8 cellular contexts compared by ENCODE assay signal in genomic region chr2:152189622-152190495, GRCh38. TPM values are rescaled to one million over a fixed set of nuclear protein-coding genes. Genes with fewer than 3 reads are reported as not detected.
DNase-seq lines count a peak whose midpoint lies in the region; ATAC-seq and TF ChIP-seq lines count a peak whose summit lies in the region.

No MANE protein-coding gene starts in this region.

- peak; percentile 84 for DNase-seq in DMS 273 (lab: John Stamatoyannopoulos, UW; ENCODE audit: unreplicated experiment)
- peak; percentile 63 for DNase-seq in HT-29 (ENCODE audit: low spot score)
- peak; percentile 80 for DNase-seq in PC-3
- no peak for DNase-seq in effector memory CD8-positive, alpha-beta T cell
- peak; percentile 74 for DNase-seq in mesenchymal stem cell
- no peak for DNase-seq in GOT3 (lab: John Stamatoyannopoulos, UW)
- no peak for DNase-seq in activated T-cell treated with anti-CD3 and anti-CD28 coated beads for 4 hours

- H3K4ac ChIP-seq in mesenchymal stem cell (ENCODE audit: low read depth in 1 of 2, low read length in 2 of 2) = no peak overlapping the region

- H3K4me1 Mint-ChIP-seq in effector memory CD8-positive, alpha-beta T cell (ENCODE audit: low read depth in 2 of 2) = no peaks in the 10 kb centered on the region

- no peaks in the 10 kb centered on the region for H3K9me3 Mint-ChIP-seq in effector memory CD8-positive, alpha-beta T cell

- no peak overlapping the region for H2BK15ac ChIP-seq in mesenchymal stem cell (ENCODE audit: low read depth, poor library complexity, severe bottlenecking)

- no peak overlapping the region for H2BK120ac ChIP-seq in mesenchymal stem cell (ENCODE audit: low read depth, low read length)

- H3K9me2 ChIP-seq in PC-3 (replicated peaks; ENCODE audit: low read length) = no peaks in the 10 kb centered on the region

- H4K20me1 ChIP-seq in PC-3 (ENCODE audit: low read length) = no peaks in the 10 kb centered on the region

- H3K79me2 ChIP-seq in PC-3 (ENCODE audit: low read length) = no peaks in the 10 kb centered on the region

- no peak overlapping the region for H2BK5ac ChIP-seq in mesenchymal stem cell (ENCODE audit: low read depth, low read length, poor library complexity, severe bottlenecking)

- no peak overlapping the region for H3K18ac ChIP-seq in mesenchymal stem cell (ENCODE audit: low read depth in 1 of 2, low read length in 2 of 2)

- no peaks in the 10 kb centered on the region for H3K36me3 Mint-ChIP-seq in effector memory CD8-positive, alpha-beta T cell (ENCODE audit: insufficient read depth)

- H3K9ac ChIP-seq in PC-3 (ENCODE audit: low read length) (no peak overlapping the region), mesenchymal stem cell (ENCODE audit: low read length) (peak overlapping the region; percentile 50)

- H4K91ac ChIP-seq in mesenchymal stem cell (ENCODE audit: low read length) = no peak overlapping the region

- H4K8ac ChIP-seq in mesenchymal stem cell (ENCODE audit: low read length) = no peak overlapping the region

- H3K4me2 ChIP-seq in PC-3 (ENCODE audit: low read length) (no peak overlapping the region), mesenchymal stem cell (ENCODE audit: low read length, poor library complexity, severe bottlenecking) (no peak overlapping the region)

- TF ChIP-seq CTCF in PC-3 (conservative IDR thresholded peaks at IDR 0.05; ENCODE audit: low read depth, low read length) = peak; percentile 90

- BruUV-seq in PC-3 (replicated peaks; lab: Mats Ljungman, UMichigan) = no TSS peak

- H3K27me3 ChIP-seq in PC-3 (ENCODE audit: low read length) (no peaks in the 10 kb centered on the region), mesenchymal stem cell (ENCODE audit: control insufficient read depth in 1 of 2, insufficient read depth in 1 of 2, low read length in 2 of 2) (no peaks in the 10 kb centered on the region)

- no peaks in the 10 kb centered on the region for H3F3A ChIP-seq in PC-3 (ENCODE audit: low read length, unreplicated experiment)

- no peak overlapping the region for H3K14ac ChIP-seq in mesenchymal stem cell (ENCODE audit: low read length in 2 of 2)

- POLR2A ChIA-PET in PC-3 (lab: Charles Lee; ENCODE audit: unreplicated experiment) = no interaction called here

- H3K27ac Mint-ChIP-seq in effector memory CD8-positive, alpha-beta T cell = no peak overlapping the region

- H2AK5ac ChIP-seq in mesenchymal stem cell (ENCODE audit: low read length, severe bottlenecking) = no peak overlapping the region

- no peaks in the 10 kb centered on the region for H3K4me1 ChIP-seq in PC-3 (ENCODE audit: insufficient read depth, low read length)
- H3K4me1 ChIP-seq in mesenchymal stem cell (ENCODE audit: control insufficient read depth, insufficient read depth, low read depth, low read length) = no peaks in the 10 kb centered on the region

- H2AFZ ChIP-seq in PC-3 (ENCODE audit: low read length) = no peak overlapping the region
- H2AFZ ChIP-seq in mesenchymal stem cell (ENCODE audit: low read depth, low read length) = no peak overlapping the region

- H3K9me3 ChIP-seq in PC-3 (ENCODE audit: low read length) (no peaks in the 10 kb centered on the region), mesenchymal stem cell (ENCODE audit: control insufficient read depth, low read length) (no peaks in the 10 kb centered on the region)

- H3K27ac ChIP-seq in PC-3 (ENCODE audit: low read length) (no peak overlapping the region), mesenchymal stem cell (ENCODE audit: low read length, poor library complexity, severe bottlenecking) (no peak overlapping the region)

- 47% methylated on average over 6 of the region's 8 CpGs for WGBS in mesenchymal stem cell

- CTCF ChIA-PET in PC-3 (lab: Charles Lee) = interaction anchor here (0.7 kb wide), 1 partner anchor 445 kb away, joined by 3 read pairs; no protein-coding TSS in a partner anchor

- no peak overlapping the region for H3K23ac ChIP-seq in mesenchymal stem cell (ENCODE audit: low read length in 2 of 2)

- H3K36me3 ChIP-seq in PC-3 (ENCODE audit: low read depth, low read length) = no peaks in the 10 kb centered on the region
- no peaks in the 10 kb centered on the region for H3K36me3 ChIP-seq in mesenchymal stem cell (ENCODE audit: control insufficient read depth in 1 of 2, insufficient read depth in 2 of 2, low read depth in 1 of 2, low read length in 2 of 2)

- H3K27me3 Mint-ChIP-seq in effector memory CD8-positive, alpha-beta T cell = peaks cover 55 to 61% of the 10 kb centered on the region in 2 donors

- no peaks in the 10 kb centered on the region for H3K79me1 ChIP-seq in mesenchymal stem cell (replicated peaks; ENCODE audit: low read length, poor library complexity, severe bottlenecking)

- peak; percentile 82 for ATAC-seq in GM18909 (IDR thresholded peaks at IDR 0.05; ENCODE audit: poor library complexity, unreplicated experiment)
- peak; percentile 86 for ATAC-seq in PC-3
- ATAC-seq in effector memory CD8-positive, alpha-beta T cell (replicated peaks) = peak; percentile 29

- no peak overlapping the region for H2BK12ac ChIP-seq in mesenchymal stem cell (ENCODE audit: low read length in 2 of 2)

- intact Hi-C loops in PC-3 (cut with micrococcal nuclease) = loop anchor here (1.0 to 2.0 kb wide), 6 partner anchors 117 to 445 kb away; partner anchors contain the start of gene FMNL2

- H3K4me3 Mint-ChIP-seq in effector memory CD8-positive, alpha-beta T cell = no peak overlapping the region

- no peak overlapping the region for H3K4me3 ChIP-seq in PC-3 (ENCODE audit: low read length)
- H3K4me3 ChIP-seq in mesenchymal stem cell (ENCODE audit: insufficient read depth in 1 of 2, low read depth in 1 of 2, low read length in 2 of 2) = no peak overlapping the region

RNA-seq across cellular contexts. Expression of gene STAM2, which starts 14.3 kb away (rescaled TPM):
- total RNA-seq in HT-29 (2014; rRNA removed; shearing (Covaris generic)) = 8.3 and 9.0 TPM in 2 replicates
- total RNA-seq in PC-3 (2014; rRNA removed) = 18.0 and 21.0 TPM in 2 replicates
- 18.9 TPM for polyA plus RNA-seq in mesenchymal stem cell (2013, experiment 1 of 2)
- 20.5 TPM for polyA plus RNA-seq in mesenchymal stem cell (2013, experiment 2 of 2)

Comparison
In these comparisons a context has a peak if more than half of its experiments do, and no peak if none do; other contexts are left out.
1. DNase-seq: peak in DMS 273 (single experiment), HT-29 (single experiment), PC-3 (single experiment) and mesenchymal stem cell (single experiment); none in effector memory CD8-positive, alpha-beta T cell (0 of 3), GOT3 (single experiment) and activated T-cell treated with anti-CD3 and anti-CD28 coated beads for 4 hours (single experiment).
2. ATAC-seq: peak in every context shown above with its lines; median percentile 86 in PC-3; 82 in GM18909; 29 in effector memory CD8-positive, alpha-beta T cell.